25 cellular contexts compared by ENCODE assay signal in the genomic region with DNA sequence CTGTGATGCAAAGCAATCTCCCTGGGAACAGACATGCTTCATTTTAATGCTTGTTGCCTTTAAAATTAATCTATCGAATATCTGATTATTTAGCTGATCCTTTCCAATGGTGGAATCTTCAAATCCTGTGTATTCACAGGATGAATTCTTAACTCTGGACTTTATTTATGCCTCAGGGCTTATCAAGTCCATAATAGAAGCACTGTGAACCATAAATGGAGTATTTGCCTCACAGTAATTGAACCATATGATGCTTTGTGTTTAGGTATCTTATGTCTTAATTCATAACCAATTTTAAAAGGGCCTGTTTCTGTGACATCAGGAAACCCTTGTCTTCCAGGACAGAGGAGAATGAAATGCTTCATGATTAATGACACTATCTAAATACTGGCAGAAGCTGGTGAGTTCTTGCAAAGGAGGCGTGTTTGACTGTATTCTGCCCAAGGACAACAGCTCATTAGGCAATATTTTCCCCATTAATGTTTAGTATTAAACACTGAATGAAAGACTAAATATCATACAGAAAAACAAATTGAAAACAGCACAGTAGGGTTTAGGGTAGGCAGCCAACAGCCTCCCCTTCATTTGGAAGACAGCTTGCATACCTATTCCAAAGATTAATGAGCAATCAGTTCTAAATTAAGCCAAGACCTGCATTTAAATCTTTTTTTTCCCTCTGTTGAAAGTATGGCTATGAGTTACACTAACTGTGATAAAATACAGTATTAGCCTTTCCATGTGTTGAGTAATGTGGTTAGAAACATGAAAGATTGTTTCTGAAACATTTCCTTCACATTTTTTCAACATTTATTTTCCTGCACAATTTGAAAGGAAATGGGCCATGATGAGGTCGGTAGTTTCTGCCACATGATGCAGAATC.
"Had no signal": no experiment of that assay in that cellular context is flagged by ENCODE, and none has a peak within 500 bp of the region (broad histone marks: within the 10 kb centered on the region; RNA-seq: fewer than 3 reads in every experiment).

No MANE protein-coding gene starts in this region.

- DNase-seq: activated CD4-positive, alpha-beta memory T cell treated with anti-CD3 and anti-CD28 coated beads for 36 hours; activated CD4-positive, alpha-beta T cell treated with anti-CD3 and anti-CD28 coated beads for 48 hours; activated effector memory CD4-positive, alpha-beta T cell treated with Interleukin-2 at 50 U/mL for 16 hours; activated naive CD4-positive, alpha-beta T cell treated with anti-CD3 and anti-CD28 coated beads for 36 hours; activated naive CD8-positive, alpha-beta T cell treated with anti-CD3 and anti-CD28 coated beads, Interleukin-2, amount 10 ng/mL, durations not matched to agents 7 days and 5 days; activated T-cell treated with anti-CD3 and anti-CD28 coated beads, Interleukin-2, amount 50 U/mL, for 72 hours; amygdala; cerebellar nuclear complex; glutamatergic neuron; immature natural killer cell; left lung; natural killer cell; retina; sigmoid colon; stimulated activated CD4-positive, alpha-beta T cell treated with anti-CD3 and anti-CD28 coated beads, Interleukin-15, amount 100 ng/mL, for 24 hours; stimulated activated naive CD4-positive, alpha-beta T cell; testis; trophoblast cell; uterus had no signal

- H3K4me1 ChIP-seq: left lung, sigmoid colon, testis, uterus had no signal

- H3K4me1 Mint-ChIP-seq: activated naive CD8-positive, alpha-beta T cell treated with anti-CD3 and anti-CD28 coated beads, Interleukin-2, amount 10 ng/mL, durations not matched to agents 7 days and 5 days; immature natural killer cell; natural killer cell had no signal

- H3K27me3 ChIP-seq: hepatocyte, left lung, sigmoid colon, testis, uterus had no signal

- ATAC-seq: activated T-cell treated with anti-CD3 and anti-CD28 coated beads, Interleukin-2, amount 50 U/mL, for 72 hours; left lung; natural killer cell had no signal

- H3K27me3 Mint-ChIP-seq: activated CD4-positive, alpha-beta memory T cell treated with anti-CD3 and anti-CD28 coated beads for 36 hours; progenitor cell of endocrine pancreas had no signal

- H3K9me3 ChIP-seq: left lung, sigmoid colon, testis, uterus had no signal

- H3K79me2 ChIP-seq: hepatocyte had no signal

- H2AFZ ChIP-seq: hepatocyte had no signal

- H3K4me3 ChIP-seq: coronary artery, hepatocyte, left lung, lung, sigmoid colon, smooth muscle cell, testis, uterus had no signal

- H3K27ac ChIP-seq: coronary artery, hepatocyte, left lung, sigmoid colon, testis, uterus had no signal

- H3K36me3 ChIP-seq: left lung, sigmoid colon, uterus had no signal

- H3K36me3 Mint-ChIP-seq: activated CD4-positive, alpha-beta memory T cell treated with anti-CD3 and anti-CD28 coated beads for 36 hours; activated naive CD8-positive, alpha-beta T cell treated with anti-CD3 and anti-CD28 coated beads, Interleukin-2, amount 10 ng/mL, durations not matched to agents 7 days and 5 days; immature natural killer cell; natural killer cell had no signal

- H3K9me3 Mint-ChIP-seq: activated naive CD4-positive, alpha-beta T cell treated with anti-CD3 and anti-CD28 coated beads for 36 hours; activated naive CD8-positive, alpha-beta T cell treated with anti-CD3 and anti-CD28 coated beads, Interleukin-2, amount 10 ng/mL, durations not matched to agents 7 days and 5 days had no signal

- H3K4me3 Mint-ChIP-seq: activated CD4-positive, alpha-beta memory T cell treated with anti-CD3 and anti-CD28 coated beads for 36 hours; activated naive CD4-positive, alpha-beta T cell treated with anti-CD3 and anti-CD28 coated beads for 36 hours; activated naive CD8-positive, alpha-beta T cell treated with anti-CD3 and anti-CD28 coated beads, Interleukin-2, amount 10 ng/mL, durations not matched to agents 7 days and 5 days; activated T-cell treated with anti-CD3 and anti-CD28 coated beads, Interleukin-2, amount 50 U/mL, for 72 hours; immature natural killer cell; natural killer cell had no signal

- H3K27ac Mint-ChIP-seq: activated CD4-positive, alpha-beta memory T cell treated with anti-CD3 and anti-CD28 coated beads for 36 hours; activated naive CD4-positive, alpha-beta T cell treated with anti-CD3 and anti-CD28 coated beads for 36 hours; activated naive CD8-positive, alpha-beta T cell treated with anti-CD3 and anti-CD28 coated beads, Interleukin-2, amount 10 ng/mL, durations not matched to agents 7 days and 5 days; activated T-cell treated with anti-CD3 and anti-CD28 coated beads, Interleukin-2, amount 50 U/mL, for 72 hours; immature natural killer cell; natural killer cell; progenitor cell of endocrine pancreas had no signal

- FAIRE-seq: frontal cortex had no signal

- H3K4me2 ChIP-seq: hepatocyte had no signal
